Comparison of ENCODE assay signal across 10 cellular contexts in genomic region chr10:104351067-104351681, GRCh38. TPM values are rescaled to one million over a fixed set of nuclear protein-coding genes. Genes with fewer than 3 reads are reported as not detected.
DNase-seq lines count a peak whose midpoint lies in the region; ATAC-seq, FAIRE-seq and TF ChIP-seq lines count a peak whose summit lies in the region.
"Had no signal": no experiment of that assay in that cellular context is flagged by ENCODE, and none has a peak within 500 bp of the region (broad histone marks: within the 10 kb centered on the region; RNA-seq: fewer than 3 reads in every experiment).

No MANE protein-coding gene starts in this region.

- H3K27me3 ChIP-seq in brain microvascular endothelial cell (replicated peaks), result no peaks in the 10 kb centered on the region

- H3K36me3 ChIP-seq in brain microvascular endothelial cell (replicated peaks), result no peaks in the 10 kb centered on the region
- H3K36me3 ChIP-seq: thoracic aorta had no signal

- DNase-seq in NB4 (ENCODE audit: low read depth) (peak; percentile 87), brain microvascular endothelial cell (no peak), renal cortical epithelial cell (ENCODE audit: low read depth) (peak; percentile 46), LoVo (ENCODE audit: low spot score) (no peak), H54 (ENCODE audit: insufficient read length, low spot score) (no peak), NCI-H2227 (lab: John Stamatoyannopoulos, UW; ENCODE audit: unreplicated experiment) (no peak)
- DNase-seq: NCI-H524 treated with DMSO at 0.1 percent for 48 hours had no signal

- TF ChIP-seq POLR2A in NB4 (IDR thresholded peaks at IDR 0.05; ENCODE audit: extremely low read depth, insufficient read length), result no peak
- no peak for TF ChIP-seq POLR2A in H54 (IDR thresholded peaks at IDR 0.05; ENCODE audit: low read depth, low read length)

- ATAC-seq in GM21717 (IDR thresholded peaks at IDR 0.05; ENCODE audit: unreplicated experiment) (peak; percentile 16), HG03135 (IDR thresholded peaks at IDR 0.05; ENCODE audit: unreplicated experiment) (no peak)

- in situ Hi-C loops in brain microvascular endothelial cell (cut with HindIII; ENCODE audit: low pct_ligation_motif_present, low sequenced_read_pairs), result no loop called here

- H3K4me3 ChIP-seq in NB4 (ENCODE audit: low read depth, low read length) (no peak overlapping the region), brain microvascular endothelial cell (ENCODE audit: low read depth, low read length) (no peak overlapping the region)
- H3K4me3 ChIP-seq: thoracic aorta had no signal

- FAIRE-seq in H54 (lab: Jason Lieb, UNC), result no peak

- no peak for TF ChIP-seq CTCF in NB4 (IDR thresholded peaks at IDR 0.05; ENCODE audit: low read depth, low read length)
- TF ChIP-seq CTCF in brain microvascular endothelial cell (IDR thresholded peaks at IDR 0.05; ENCODE audit: low read depth, low read length, missing control alignments), result no peak

- H3K27ac ChIP-seq in brain microvascular endothelial cell, result peak overlapping the region; percentile 0

RNA-seq across cellular contexts. Expression of gene CFAP58, which starts 2.5 kb away (rescaled TPM):
- 0.75 and 1.6 TPM in 2 replicates for total RNA-seq in renal cortical epithelial cell

RNA-seq across cellular contexts. Expression of gene ITPRIP, which starts 12.9 kb away (rescaled TPM):
- 5.6 and 8.1 TPM in 2 replicates for total RNA-seq in renal cortical epithelial cell

Comparison
In these comparisons a context has a peak if more than half of its experiments do, and no peak if none do; other contexts are left out.
1. DNase-seq: peak in NB4 (single experiment) and renal cortical epithelial cell (single experiment); none in brain microvascular endothelial cell (single experiment), LoVo (single experiment), H54 (single experiment) and NCI-H2227 (single experiment).